ENCODE assay signal across 8 cellular contexts in the genomic region with DNA sequence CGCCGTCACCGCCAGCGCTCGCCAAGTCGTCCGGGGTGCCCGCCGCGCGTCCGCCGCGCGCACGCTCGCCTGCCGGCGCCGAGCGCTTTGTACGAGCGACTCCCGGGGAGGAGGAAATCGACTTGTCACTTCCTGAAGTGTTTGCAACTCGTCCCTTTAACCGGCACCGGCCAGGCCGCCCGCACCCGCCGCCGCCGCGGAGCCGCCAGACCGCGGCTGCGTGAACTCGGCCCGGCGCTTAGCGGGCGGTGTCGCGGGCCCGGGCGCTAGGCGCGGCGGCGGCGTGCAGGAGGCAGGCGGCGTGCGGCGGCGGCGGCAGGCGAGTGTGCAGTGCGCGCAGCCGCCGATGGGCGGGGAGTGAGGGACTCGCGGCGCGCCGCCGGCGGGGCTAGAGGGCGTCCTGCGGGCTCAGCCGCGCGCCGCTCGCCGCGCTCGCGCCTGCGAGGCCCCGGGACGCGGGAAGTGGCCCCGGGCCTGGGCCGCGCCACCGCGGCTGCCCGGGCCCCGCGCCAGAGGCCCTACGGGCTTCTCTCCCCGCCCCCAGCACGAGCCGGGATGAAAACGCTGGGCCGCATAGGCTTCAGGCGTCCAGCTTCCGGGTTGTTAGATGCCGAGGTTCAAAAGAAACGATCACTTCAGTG. TPM values are rescaled to one million over a fixed set of nuclear protein-coding genes. Genes with fewer than 3 reads are reported as not detected.
DNase-seq lines count a peak whose midpoint lies in the region; ATAC-seq lines count a peak whose summit lies in the region.

A gene with protein sequence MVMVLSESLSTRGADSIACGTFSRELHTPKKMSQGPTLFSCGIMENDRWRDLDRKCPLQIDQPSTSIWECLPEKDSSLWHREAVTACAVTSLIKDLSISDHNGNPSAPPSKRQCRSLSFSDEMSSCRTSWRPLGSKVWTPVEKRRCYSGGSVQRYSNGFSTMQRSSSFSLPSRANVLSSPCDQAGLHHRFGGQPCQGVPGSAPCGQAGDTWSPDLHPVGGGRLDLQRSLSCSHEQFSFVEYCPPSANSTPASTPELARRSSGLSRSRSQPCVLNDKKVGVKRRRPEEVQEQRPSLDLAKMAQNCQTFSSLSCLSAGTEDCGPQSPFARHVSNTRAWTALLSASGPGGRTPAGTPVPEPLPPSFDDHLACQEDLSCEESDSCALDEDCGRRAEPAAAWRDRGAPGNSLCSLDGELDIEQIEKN (minus strand): TSS at position 332 of the 641 bp plus-strand sequence. CDS start 37,665 bp downstream, outside the sequence.

- peaks cover 20% of the 10 kb centered on the region for H3K36me3 Mint-ChIP-seq in activated CD4-positive, alpha-beta T cell treated with anti-CD3 and anti-CD28 coated beads, Interleukin-2, amount 10 ng/mL, durations not matched to agents 24 days and 14 days (ENCODE audit: low read depth)

- H3K4me1 Mint-ChIP-seq in activated CD4-positive, alpha-beta T cell treated with anti-CD3 and anti-CD28 coated beads, Interleukin-2, amount 10 ng/mL, durations not matched to agents 24 days and 14 days = peaks cover 47% of the 10 kb centered on the region

- H3K9me3 Mint-ChIP-seq in activated CD4-positive, alpha-beta T cell treated with anti-CD3 and anti-CD28 coated beads, Interleukin-2, amount 10 ng/mL, durations not matched to agents 24 days and 14 days = no peaks in the 10 kb centered on the region

- peak within 1 kb of the TSS; percentile 98 for H3K27ac Mint-ChIP-seq in activated CD4-positive, alpha-beta T cell treated with anti-CD3 and anti-CD28 coated beads, Interleukin-2, amount 10 ng/mL, durations not matched to agents 24 days and 14 days

- H3K4me3 Mint-ChIP-seq in activated CD4-positive, alpha-beta T cell treated with anti-CD3 and anti-CD28 coated beads, Interleukin-2, amount 10 ng/mL, durations not matched to agents 24 days and 14 days = peak within 1 kb of the TSS; percentile 92

- ATAC-seq in GM18502 (IDR thresholded peaks at IDR 0.05; ENCODE audit: poor library complexity, unreplicated experiment) = peak; percentile 76
- ATAC-seq in HG02943 (IDR thresholded peaks at IDR 0.05; ENCODE audit: low read depth, unreplicated experiment) = peak; percentile 58
- ATAC-seq in left lobe of liver = peak; percentile 84

- H3K27me3 Mint-ChIP-seq in activated CD4-positive, alpha-beta T cell treated with anti-CD3 and anti-CD28 coated beads, Interleukin-2, amount 10 ng/mL, durations not matched to agents 24 days and 14 days = peaks cover 10% of the 10 kb centered on the region

- intact Hi-C loops in activated CD4-positive, alpha-beta T cell treated with anti-CD3 and anti-CD28 coated beads, Interleukin-2, amount 10 ng/mL, durations not matched to agents 24 days and 14 days (cut with micrococcal nuclease) = loop anchor here (1.0 to 2.0 kb wide), 2 partner anchors 26 to 173 kb away; no protein-coding TSS in a partner anchor

- DNase-seq in 8988T = peak; percentile 86
- peak; percentile 86 for DNase-seq in NCI-H2227 (lab: John Stamatoyannopoulos, UW; ENCODE audit: unreplicated experiment)
- DNase-seq in activated CD4-positive, alpha-beta T cell treated with anti-CD3 and anti-CD28 coated beads, Interleukin-2, amount 10 ng/mL, durations not matched to agents 24 days and 14 days = peak; percentile 95
- peak; percentile 75 for DNase-seq in dedifferentiated amniotic fluid mesenchymal stem cell (ENCODE audit: extremely low spot score)
- peak; percentile 91 for DNase-seq in left lobe of liver (ENCODE audit: low spot score)
- peak; percentile 80 to 83 for DNase-seq in stimulated activated CD4-positive, alpha-beta T cell treated with anti-CD3 and anti-CD28 coated beads, Interleukin-2, amount 100 ng/mL, for 24 hours

RNA-seq across cellular contexts. Expression of the gene that starts here (rescaled TPM):
- total RNA-seq in activated CD4-positive, alpha-beta T cell treated with anti-CD3 and anti-CD28 coated beads, Interleukin-2, amount 10 ng/mL, durations not matched to agents 24 days and 14 days = 20.9 and 21.8 TPM in 2 replicates
- total RNA-seq in left lobe of liver = 5.7 TPM

Comparison
In these comparisons a context has a peak if more than half of its experiments do, and no peak if none do; other contexts are left out.
1. Peak in every context shown above with its lines: DNase-seq and ATAC-seq.